Comparison of ENCODE assay signal across 21 cellular contexts in the genomic region with DNA sequence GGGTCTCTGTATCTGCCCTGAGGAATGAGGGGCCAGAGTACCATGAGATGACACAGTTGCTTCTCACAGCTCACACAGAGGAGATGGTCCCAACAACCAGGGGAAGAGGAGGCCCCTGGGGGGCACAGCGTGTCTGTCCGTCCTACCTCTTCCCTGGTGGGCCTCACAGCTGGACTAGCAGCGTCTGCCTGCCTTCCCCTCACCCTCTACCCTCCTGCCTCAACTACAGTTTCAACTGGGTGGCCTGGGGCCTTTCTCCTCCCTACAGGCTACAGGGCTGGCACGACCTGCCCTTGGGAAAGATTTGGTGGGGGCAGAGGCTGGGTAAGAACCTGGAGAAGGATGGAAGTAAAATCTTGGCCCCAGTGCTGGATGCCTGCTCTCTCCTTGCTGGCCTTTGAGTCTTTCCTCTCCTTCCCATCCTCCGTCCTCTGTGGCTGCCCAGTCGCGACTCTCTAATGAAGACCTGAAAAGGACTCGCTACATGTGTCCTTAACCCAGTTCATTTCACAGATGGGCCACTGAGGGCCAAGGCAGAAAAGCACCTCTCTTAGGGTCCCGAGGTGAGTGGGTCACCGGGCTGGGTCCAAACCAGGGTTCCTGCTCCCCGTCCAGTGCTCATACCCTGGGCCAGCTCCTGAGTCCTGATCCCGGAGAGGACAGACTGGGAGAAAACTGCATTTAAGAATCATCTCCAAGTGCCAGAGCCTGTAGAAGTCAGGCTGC.
"Had no signal": no experiment of that assay in that cellular context is flagged by ENCODE, and none has a peak within 500 bp of the region (broad histone marks: within the 10 kb centered on the region; RNA-seq: fewer than 3 reads in every experiment).

No MANE protein-coding gene starts in this region.

- H3K27me3 ChIP-seq: adrenal gland, thyroid gland had no signal

- H3K36me3 Mint-ChIP-seq: activated CD8-positive, alpha-beta memory T cell treated with anti-CD3 and anti-CD28 coated beads, Interleukin-2, amount 10 ng/mL, durations not matched to agents 7 days and 5 days; activated naive CD4-positive, alpha-beta T cell treated with anti-CD3 and anti-CD28 coated beads, Interleukin-2, amount 50 U/mL, for 24 hours; memory B cell had no signal

- H3K4me3 Mint-ChIP-seq: activated CD4-positive, alpha-beta T cell treated with anti-CD3 and anti-CD28 coated beads, Interleukin-2, amount 10 ng/mL, durations not matched to agents 7 days and 5 days; activated CD8-positive, alpha-beta memory T cell treated with anti-CD3 and anti-CD28 coated beads, Interleukin-2, amount 10 ng/mL, durations not matched to agents 7 days and 5 days; activated CD8-positive, alpha-beta T cell treated with anti-CD3 and anti-CD28 coated beads for 36 hours; activated naive CD4-positive, alpha-beta T cell treated with anti-CD3 and anti-CD28 coated beads, Interleukin-2, amount 50 U/mL, for 24 hours; memory B cell; nephron; T-cell had no signal

- H3K36me3 ChIP-seq: adrenal gland, thyroid gland, WERI-Rb-1 had no signal

- H3K9me3 Mint-ChIP-seq: activated CD8-positive, alpha-beta T cell treated with anti-CD3 and anti-CD28 coated beads for 36 hours; nephron had no signal

- H3K4me1 Mint-ChIP-seq: activated CD4-positive, alpha-beta T cell treated with anti-CD3 and anti-CD28 coated beads, Interleukin-2, amount 10 ng/mL, durations not matched to agents 7 days and 5 days; activated CD8-positive, alpha-beta memory T cell treated with anti-CD3 and anti-CD28 coated beads, Interleukin-2, amount 10 ng/mL, durations not matched to agents 7 days and 5 days; memory B cell; T-cell had no signal

- H3K27ac Mint-ChIP-seq: activated CD4-positive, alpha-beta T cell treated with anti-CD3 and anti-CD28 coated beads, Interleukin-2, amount 10 ng/mL, durations not matched to agents 7 days and 5 days; activated CD8-positive, alpha-beta memory T cell treated with anti-CD3 and anti-CD28 coated beads, Interleukin-2, amount 10 ng/mL, durations not matched to agents 7 days and 5 days; activated CD8-positive, alpha-beta T cell treated with anti-CD3 and anti-CD28 coated beads for 36 hours; activated naive CD4-positive, alpha-beta T cell treated with anti-CD3 and anti-CD28 coated beads, Interleukin-2, amount 50 U/mL, for 24 hours; memory B cell; progenitor cell of endocrine pancreas; T-cell had no signal

- H3K4me3 ChIP-seq: adrenal gland, thyroid gland had no signal

- H3K9me3 ChIP-seq: adrenal gland, thyroid gland had no signal

- DNase-seq: activated CD4-positive, alpha-beta T cell treated with anti-CD3 and anti-CD28 coated beads, Interleukin-2, amount 10 ng/mL, durations not matched to agents 7 days and 5 days; activated CD4-positive, CD25-positive, alpha-beta regulatory T cell treated with anti-CD3 and anti-CD28 coated beads, Interleukin-2, amount 50 U/mL, for 72 hours; activated CD8-positive, alpha-beta memory T cell treated with anti-CD3 and anti-CD28 coated beads, Interleukin-2, amount 10 ng/mL, durations not matched to agents 7 days and 5 days; activated CD8-positive, alpha-beta T cell treated with anti-CD3 and anti-CD28 coated beads for 36 hours; activated gamma-delta T cell treated with Interleukin-2 at 50 U/mL for 16 hours; activated T-cell treated with anti-CD3 and anti-CD28 coated beads for 4 hours; adrenal gland; cerebellar nuclear complex; effector CD8-positive, alpha-beta T cell; foreskin melanocyte; glutamatergic neuron; hippocampal formation; stimulated activated CD4-positive, alpha-beta T cell treated with anti-CD3 and anti-CD28 coated beads, Interleukin-2, amount 100 ng/mL, for 48 hours; stimulated activated naive CD4-positive, alpha-beta T cell treated with Interleukin-2 at 50 U/mL for 16 hours; T-cell; thyroid gland; WERI-Rb-1 had no signal

- H3K27ac ChIP-seq: adrenal gland, thyroid gland, WERI-Rb-1 had no signal

- H3K27me3 Mint-ChIP-seq: activated CD4-positive, alpha-beta T cell treated with anti-CD3 and anti-CD28 coated beads, Interleukin-2, amount 10 ng/mL, durations not matched to agents 7 days and 5 days; activated CD8-positive, alpha-beta memory T cell treated with anti-CD3 and anti-CD28 coated beads, Interleukin-2, amount 10 ng/mL, durations not matched to agents 7 days and 5 days; activated CD8-positive, alpha-beta T cell treated with anti-CD3 and anti-CD28 coated beads for 36 hours; activated naive CD4-positive, alpha-beta T cell treated with anti-CD3 and anti-CD28 coated beads, Interleukin-2, amount 50 U/mL, for 24 hours; memory B cell had no signal
